2 cellular contexts compared by ENCODE assay signal in genomic region chr2:127163090-127163406, GRCh38. TPM values are rescaled to one million over a fixed set of nuclear protein-coding genes. Genes with fewer than 3 reads are reported as not detected.
"Had no signal": no experiment of that assay in that cellular context is flagged by ENCODE, and none has a peak within 500 bp of the region (broad histone marks: within the 10 kb centered on the region; RNA-seq: fewer than 3 reads in every experiment).

No MANE protein-coding gene starts in this region.

RNA-seq across cellular contexts. Expression of gene CYP27C1, which starts 57.1 kb away (rescaled TPM):
- total RNA-seq: MCF 10A, NCI-H460 had no signal
